Comparison of ENCODE assay signal across 8 cellular contexts in genomic region chr9:71073494-71073893, GRCh38. TPM values are rescaled to one million over a fixed set of nuclear protein-coding genes. Genes with fewer than 3 reads are reported as not detected.
"Had no signal": no experiment of that assay in that cellular context is flagged by ENCODE, and none has a peak within 500 bp of the region (broad histone marks: within the 10 kb centered on the region; RNA-seq: fewer than 3 reads in every experiment).

No MANE protein-coding gene starts in this region.

- H2AFZ ChIP-seq: GM23338 had no signal

- H3K9me3 ChIP-seq: HAP-1 had no signal

- H3K4me1 ChIP-seq: HAP-1 had no signal

- H3K4me2 ChIP-seq: GM23338 had no signal

- H3K36me3 ChIP-seq: HAP-1 had no signal

- FAIRE-seq: HTR-8/SVneo had no signal

- ATAC-seq: GM23338, HCT116 had no signal

- H3K4me3 ChIP-seq: GM23338, HAP-1 had no signal

- DNase-seq: H7, HFFc6, KG1 had no signal

RNA-seq across cellular contexts. Expression of gene TRPM3, which starts 47.9 kb away (rescaled TPM):
- total RNA-seq: HT-29 had no signal
